2 cellular contexts compared by ENCODE assay signal in genomic region chr1:25784575-25785051, GRCh38.
TF ChIP-seq lines count a peak whose summit lies in the region.

No MANE protein-coding gene starts in this region.

TF ChIP-seq in SK-N-SH, 30 proteins besides CTCF, POLR2A, EP300 and RAD21 (continued from another document):
- TF ChIP-seq USF2 (IDR thresholded peaks at IDR 0.05; ENCODE audit: borderline replicate concordance, low read depth, low read length) = no peak
- no peak; the same call in 1 of the 2 replicates for TF ChIP-seq RCOR1 (IDR thresholded peaks at IDR 0.05; ENCODE audit: low read length)
- no peak for TF ChIP-seq JUND (IDR thresholded peaks at IDR 0.05)
- no peak for TF ChIP-seq SMC3 (IDR thresholded peaks at IDR 0.05; ENCODE audit: low read depth, low read length)
- TF ChIP-seq, protein P1, sequence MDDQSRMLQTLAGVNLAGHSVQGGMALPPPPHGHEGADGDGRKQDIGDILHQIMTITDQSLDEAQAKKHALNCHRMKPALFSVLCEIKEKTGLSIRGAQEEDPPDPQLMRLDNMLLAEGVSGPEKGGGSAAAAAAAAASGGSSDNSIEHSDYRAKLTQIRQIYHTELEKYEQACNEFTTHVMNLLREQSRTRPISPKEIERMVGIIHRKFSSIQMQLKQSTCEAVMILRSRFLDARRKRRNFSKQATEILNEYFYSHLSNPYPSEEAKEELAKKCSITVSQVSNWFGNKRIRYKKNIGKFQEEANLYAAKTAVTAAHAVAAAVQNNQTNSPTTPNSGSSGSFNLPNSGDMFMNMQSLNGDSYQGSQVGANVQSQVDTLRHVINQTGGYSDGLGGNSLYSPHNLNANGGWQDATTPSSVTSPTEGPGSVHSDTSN (IDR thresholded peaks at IDR 0.05) = no peak
- TF ChIP-seq EZH2phosphoT487 (IDR thresholded peaks at IDR 0.05; ENCODE audit: borderline replicate concordance, low read depth) = no peak
- TF ChIP-seq GABPA (IDR thresholded peaks at IDR 0.05; ENCODE audit: low read depth) = no peak
- no peak for TF ChIP-seq CHD2 (IDR thresholded peaks at IDR 0.05; ENCODE audit: low read length, partially characterized antibody)
- TF ChIP-seq FOSL2 (IDR thresholded peaks at IDR 0.05; ENCODE audit: borderline replicate concordance, low read depth) = no peak
- TF ChIP-seq FOXJ3 (CRISPR knock-in tag; IDR thresholded peaks at IDR 0.05) = no peak; the same call in 1 of the 2 replicates
- TF ChIP-seq NRF1 (IDR thresholded peaks at IDR 0.05; ENCODE audit: low read depth, low read length) = no peak
- TF ChIP-seq, protein P2, sequence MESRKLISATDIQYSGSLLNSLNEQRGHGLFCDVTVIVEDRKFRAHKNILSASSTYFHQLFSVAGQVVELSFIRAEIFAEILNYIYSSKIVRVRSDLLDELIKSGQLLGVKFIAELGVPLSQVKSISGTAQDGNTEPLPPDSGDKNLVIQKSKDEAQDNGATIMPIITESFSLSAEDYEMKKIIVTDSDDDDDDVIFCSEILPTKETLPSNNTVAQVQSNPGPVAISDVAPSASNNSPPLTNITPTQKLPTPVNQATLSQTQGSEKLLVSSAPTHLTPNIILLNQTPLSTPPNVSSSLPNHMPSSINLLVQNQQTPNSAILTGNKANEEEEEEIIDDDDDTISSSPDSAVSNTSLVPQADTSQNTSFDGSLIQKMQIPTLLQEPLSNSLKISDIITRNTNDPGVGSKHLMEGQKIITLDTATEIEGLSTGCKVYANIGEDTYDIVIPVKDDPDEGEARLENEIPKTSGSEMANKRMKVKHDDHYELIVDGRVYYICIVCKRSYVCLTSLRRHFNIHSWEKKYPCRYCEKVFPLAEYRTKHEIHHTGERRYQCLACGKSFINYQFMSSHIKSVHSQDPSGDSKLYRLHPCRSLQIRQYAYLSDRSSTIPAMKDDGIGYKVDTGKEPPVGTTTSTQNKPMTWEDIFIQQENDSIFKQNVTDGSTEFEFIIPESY (IDR thresholded peaks at IDR 0.05; ENCODE audit: borderline replicate concordance, low read depth) = no peak
- no peak for TF ChIP-seq TCF12 (IDR thresholded peaks at IDR 0.05)
TF ChIP-seq in SK-N-SH: peak in this region for 0.

TF ChIP-seq in SK-N-SH treated with all-trans-retinoic acid at 6 μM for 48 hours, 23 proteins besides CTCF, POLR2A, EP300 and RAD21 (continued from another document):
- TF ChIP-seq CSRNP3 (CRISPR knock-in tag; IDR thresholded peaks at IDR 0.05) (no peak), TSHZ2 (CRISPR knock-in tag; IDR thresholded peaks at IDR 0.05) (no peak; the same call in 1 of the 2 replicates), ZNF70 (CRISPR knock-in tag; IDR thresholded peaks at IDR 0.05) (no peak), PPARA (CRISPR knock-in tag; IDR thresholded peaks at IDR 0.05; ENCODE audit: borderline replicate concordance) (no peak), ZC3H10 (CRISPR knock-in tag; IDR thresholded peaks at IDR 0.05) (no peak), TOX (CRISPR knock-in tag; IDR thresholded peaks at IDR 0.05; ENCODE audit: borderline replicate concordance) (no peak), RARB (CRISPR knock-in tag; IDR thresholded peaks at IDR 0.05) (no peak), ESRRG (CRISPR knock-in tag; IDR thresholded peaks at IDR 0.05) (no peak), PATZ1 (CRISPR knock-in tag; IDR thresholded peaks at IDR 0.05; ENCODE audit: borderline replicate concordance) (no peak), GLIS3 (CRISPR knock-in tag; IDR thresholded peaks at IDR 0.05) (no peak), SNAI2 (CRISPR knock-in tag; IDR thresholded peaks at IDR 0.05) (no peak)
- TF ChIP-seq, protein P3, sequence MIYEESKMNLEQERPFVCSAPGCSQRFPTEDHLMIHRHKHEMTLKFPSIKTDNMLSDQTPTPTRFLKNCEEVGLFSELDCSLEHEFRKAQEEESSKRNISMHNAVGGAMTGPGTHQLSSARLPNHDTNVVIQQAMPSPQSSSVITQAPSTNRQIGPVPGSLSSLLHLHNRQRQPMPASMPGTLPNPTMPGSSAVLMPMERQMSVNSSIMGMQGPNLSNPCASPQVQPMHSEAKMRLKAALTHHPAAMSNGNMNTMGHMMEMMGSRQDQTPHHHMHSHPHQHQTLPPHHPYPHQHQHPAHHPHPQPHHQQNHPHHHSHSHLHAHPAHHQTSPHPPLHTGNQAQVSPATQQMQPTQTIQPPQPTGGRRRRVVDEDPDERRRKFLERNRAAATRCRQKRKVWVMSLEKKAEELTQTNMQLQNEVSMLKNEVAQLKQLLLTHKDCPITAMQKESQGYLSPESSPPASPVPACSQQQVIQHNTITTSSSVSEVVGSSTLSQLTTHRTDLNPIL (CRISPR knock-in tag; IDR thresholded peaks at IDR 0.05; ENCODE audit: low read depth) = no peak
